ENCODE assay signal across 12 cellular contexts in the genomic region with DNA sequence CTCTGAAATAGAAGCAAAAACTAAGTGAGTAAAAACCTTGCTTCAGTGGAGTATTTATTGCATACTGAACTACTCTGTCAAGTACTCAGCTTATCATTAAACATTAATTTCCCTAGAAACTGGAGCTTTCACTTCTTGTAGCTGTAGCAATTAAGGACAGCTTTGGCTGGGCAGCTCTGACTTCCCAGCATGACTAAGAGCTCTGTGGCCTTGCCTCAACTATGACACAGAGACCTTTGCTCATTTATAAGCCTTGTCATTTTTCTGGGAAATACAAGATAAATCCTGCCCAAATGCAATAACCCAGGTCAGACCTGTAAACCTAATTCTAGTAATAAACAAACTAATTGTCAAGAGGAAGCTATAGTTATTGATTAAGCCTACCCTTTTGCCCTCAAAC.
DNase-seq lines count a peak whose midpoint lies in the region; ATAC-seq, FAIRE-seq and TF ChIP-seq lines count a peak whose summit lies in the region.
"Had no signal": no experiment of that assay in that cellular context is flagged by ENCODE, and none has a peak within 500 bp of the region (broad histone marks: within the 10 kb centered on the region; RNA-seq: fewer than 3 reads in every experiment).

No MANE protein-coding gene starts in this region.

- H3K4me1 ChIP-seq in lower lobe of right lung, result no peaks in the 10 kb centered on the region
- H3K4me1 ChIP-seq in neuronal stem cell (ENCODE audit: control insufficient read depth in 2 of 2, insufficient read depth in 1 of 2, low read depth in 1 of 2, low read length in 2 of 2), result peaks cover 0 to 3% of the 10 kb centered on the region in 2 donors
- H3K4me1 ChIP-seq: vagina had no signal

- H3K27me3 ChIP-seq in lower lobe of right lung (ENCODE audit: low read depth) (no peaks in the 10 kb centered on the region), neuronal stem cell (ENCODE audit: control insufficient read depth in 3 of 3, insufficient read depth in 3 of 3, low read depth in 1 of 3, low read length in 3 of 3) (no peaks in the 10 kb centered on the region)
- H3K27me3 ChIP-seq: vagina had no signal

- no peak overlapping the region for H4K91ac ChIP-seq in neuronal stem cell (ENCODE audit: low read depth, low read length, poor library complexity)

- no peak overlapping the region for H3K9ac ChIP-seq in neuronal stem cell (ENCODE audit: low read depth, low read length, poor library complexity)

- H3K18ac ChIP-seq in neuronal stem cell (ENCODE audit: low read length), result no peak overlapping the region

- intact Hi-C loops in lower lobe of right lung (cut with DNase I), result no loop called here

- H3K14ac ChIP-seq in neuronal stem cell (ENCODE audit: low read length), result no peak overlapping the region

- no peak overlapping the region for H2BK12ac ChIP-seq in neuronal stem cell (ENCODE audit: low read length)

- no peak for TF ChIP-seq CTCF in lower lobe of right lung (IDR thresholded peaks at IDR 0.05)

- no peak overlapping the region for H2BK15ac ChIP-seq in neuronal stem cell (ENCODE audit: low read length)

- FAIRE-seq in RCC 7860 (lab: Jason Lieb, UNC), result peak; percentile 99

- no peak overlapping the region for H3K4ac ChIP-seq in neuronal stem cell (ENCODE audit: low read length)

- H3K27ac ChIP-seq in lower lobe of right lung, result no peak overlapping the region
- H3K27ac ChIP-seq in neuronal stem cell (replicated peaks; ENCODE audit: low read length), result no peak overlapping the region
- H3K27ac ChIP-seq: vagina had no signal

- H2BK120ac ChIP-seq in neuronal stem cell (ENCODE audit: low read depth, low read length), result no peak overlapping the region

- H3K9me3 ChIP-seq in lower lobe of right lung (no peaks in the 10 kb centered on the region), neuronal stem cell (replicated peaks in 1 of 2; ENCODE audit: control insufficient read depth in 2 of 2, insufficient read depth in 1 of 2, low read depth in 1 of 2, low read length in 2 of 2) (no peaks in the 10 kb centered on the region)
- H3K9me3 ChIP-seq: vagina had no signal

- DNase-seq in DMS53 treated with DMSO at 0.1 percent for 48 hours (lab: John Stamatoyannopoulos, UW; ENCODE audit: unreplicated experiment), result peak; percentile 14
- peak; percentile 90 for DNase-seq in RCC 7860 (ENCODE audit: low spot score)
- no peak for DNase-seq in lower lobe of right lung
- DNase-seq in nucleus accumbens (lab: John Stamatoyannopoulos, UW), result no peak
- no peak for DNase-seq in neuronal stem cell (ENCODE audit: low spot score)
- DNase-seq in globus pallidus (ENCODE audit: low spot score), result no peak
- no peak for DNase-seq in DMS79 treated with DMSO at 0.1 percent for 48 hours (lab: John Stamatoyannopoulos, UW)
- DNase-seq: H7, NCI-H1105 treated with DMSO at 0.1 percent for 48 hours had no signal

- H3K79me1 ChIP-seq in neuronal stem cell (ENCODE audit: low read depth, low read length), result no peaks in the 10 kb centered on the region

- no peak overlapping the region for H2AFZ ChIP-seq in neuronal stem cell (ENCODE audit: low read length)

- no peaks in the 10 kb centered on the region for H3K36me3 ChIP-seq in lower lobe of right lung
- no peaks in the 10 kb centered on the region for H3K36me3 ChIP-seq in neuronal stem cell (replicated peaks in 1 of 2; ENCODE audit: control insufficient read depth in 2 of 2, insufficient read depth in 2 of 2, low read length in 2 of 2)
- H3K36me3 ChIP-seq: vagina had no signal

- H2AK5ac ChIP-seq in neuronal stem cell (ENCODE audit: low read depth, low read length), result no peak overlapping the region

- H3K4me2 ChIP-seq in neuronal stem cell (ENCODE audit: insufficient read depth, low read length, poor library complexity, severe bottlenecking), result no peak overlapping the region

- ATAC-seq in HG02678 (IDR thresholded peaks at IDR 0.05; ENCODE audit: unreplicated experiment) (peak; percentile 46), lower lobe of right lung (peak; percentile 25 to 39)

- H4K8ac ChIP-seq in neuronal stem cell (ENCODE audit: low read depth, low read length), result no peak overlapping the region

- H3K23ac ChIP-seq in neuronal stem cell (ENCODE audit: low read depth, low read length, poor library complexity), result no peak overlapping the region

- H2BK5ac ChIP-seq in neuronal stem cell (ENCODE audit: low read length), result no peak overlapping the region

- no peak overlapping the region for H3K4me3 ChIP-seq in lower lobe of right lung
- no peak overlapping the region for H3K4me3 ChIP-seq in neuronal stem cell (ENCODE audit: low read length in 2 of 2)
- H3K4me3 ChIP-seq: skin epidermis, vagina had no signal

Comparison
In these comparisons a context has a peak if more than half of its experiments do, and no peak if none do; other contexts are left out.
1. DNase-seq: peak in DMS53 treated with DMSO at 0.1 percent for 48 hours (single experiment) and RCC 7860 (single experiment); none in lower lobe of right lung (single experiment), nucleus accumbens (0 of 56), neuronal stem cell (single experiment), globus pallidus (single experiment) and DMS79 treated with DMSO at 0.1 percent for 48 hours (single experiment).